In genomic region chr19:16614941-16615340, GRCh38 we compare ENCODE assay signal across 15 cellular contexts. TPM values are rescaled to one million over a fixed set of nuclear protein-coding genes. Genes with fewer than 3 reads are reported as not detected.
DNase-seq lines count a peak whose midpoint lies in the region; ATAC-seq and TF ChIP-seq lines count a peak whose summit lies in the region.
"Had no signal": no experiment of that assay in that cellular context is flagged by ENCODE, and none has a peak within 500 bp of the region (broad histone marks: within the 10 kb centered on the region; RNA-seq: fewer than 3 reads in every experiment).

No MANE protein-coding gene starts in this region.

- H3K27ac ChIP-seq in RWPE1: peak overlapping the region; percentile 22
- H3K27ac ChIP-seq: psoas muscle had no signal

- CTCF ChIA-PET in activated CD8-positive, alpha-beta memory T cell treated with anti-CD3 and anti-CD28 coated beads, Interleukin-2, amount 10 ng/mL, durations not matched to agents 7 days and 5 days (lab: Charles Lee): no interaction called here
- CTCF ChIA-PET in RWPE1 (lab: Yijun Ruan, JAX): interaction anchor here (0.6 kb wide), 1 partner anchor 18 kb away, joined by 6 read pairs; no protein-coding TSS in a partner anchor

- H3K9me3 Mint-ChIP-seq in activated CD8-positive, alpha-beta memory T cell treated with anti-CD3 and anti-CD28 coated beads, Interleukin-2, amount 10 ng/mL, durations not matched to agents 7 days and 5 days (ENCODE audit: low read depth): no peaks in the 10 kb centered on the region
- no peaks in the 10 kb centered on the region for H3K9me3 Mint-ChIP-seq in effector memory CD8-positive, alpha-beta T cell
- H3K9me3 Mint-ChIP-seq: dendritic cell treated with granulocyte-macrophage colony-stimulating factor and Interleukin-4, amounts not matched to agents 40 ng/mL and 50 ng/mL, for 4 days had no signal

- DNase-seq in activated CD8-positive, alpha-beta memory T cell treated with anti-CD3 and anti-CD28 coated beads, Interleukin-2, amount 10 ng/mL, durations not matched to agents 7 days and 5 days: no peak
- DNase-seq in activated CD8-positive, alpha-beta memory T cell treated with anti-CD3 and anti-CD28 coated beads, Interleukin-2, amount 50 U/mL, for 4 hours: no peak
- DNase-seq in RWPE1 (ENCODE audit: low spot score) (peak; percentile 43), pons (ENCODE audit: low spot score) (peak; percentile 22), superior temporal gyrus (ENCODE audit: extremely low spot score) (no peak), COR-L47 (lab: John Stamatoyannopoulos, UW) (no peak)
- no peak for DNase-seq in effector memory CD8-positive, alpha-beta T cell
- DNase-seq: activated CD8-positive, alpha-beta memory T cell treated with anti-CD3 and anti-CD28 coated beads for 24 hours; anterior cingulate cortex; DMS79; NCI-H1436; NCI-H446 treated with DMSO at 0.1 percent for 48 hours had no signal

- peak overlapping the region; percentile 27 for H3K4me3 Mint-ChIP-seq in activated CD8-positive, alpha-beta memory T cell treated with anti-CD3 and anti-CD28 coated beads, Interleukin-2, amount 10 ng/mL, durations not matched to agents 7 days and 5 days
- H3K4me3 Mint-ChIP-seq in effector memory CD8-positive, alpha-beta T cell: peak overlapping the region in 1 of 2 donors; percentile 21
- H3K4me3 Mint-ChIP-seq: dendritic cell treated with granulocyte-macrophage colony-stimulating factor and Interleukin-4, amounts not matched to agents 40 ng/mL and 50 ng/mL, for 4 days had no signal

- ATAC-seq in activated CD8-positive, alpha-beta memory T cell treated with anti-CD3 and anti-CD28 coated beads, Interleukin-2, amount 10 ng/mL, durations not matched to agents 7 days and 5 days: no peak
- no peak for ATAC-seq in effector memory CD8-positive, alpha-beta T cell (replicated peaks)
- ATAC-seq in GM21390 (IDR thresholded peaks at IDR 0.05; ENCODE audit: unreplicated experiment): no peak
- ATAC-seq: psoas muscle had no signal

- TF ChIP-seq CTCF in RWPE1 (conservative IDR thresholded peaks at IDR 0.05; ENCODE audit: low read depth): no peak

- H3K4me1 Mint-ChIP-seq in activated CD8-positive, alpha-beta memory T cell treated with anti-CD3 and anti-CD28 coated beads, Interleukin-2, amount 10 ng/mL, durations not matched to agents 7 days and 5 days: peaks cover 59% of the 10 kb centered on the region
- peaks cover 61 to 74% of the 10 kb centered on the region in 2 donors for H3K4me1 Mint-ChIP-seq in effector memory CD8-positive, alpha-beta T cell (ENCODE audit: low read depth in 2 of 2)

- H3K27me3 Mint-ChIP-seq in activated CD8-positive, alpha-beta memory T cell treated with anti-CD3 and anti-CD28 coated beads, Interleukin-2, amount 10 ng/mL, durations not matched to agents 7 days and 5 days: no peaks in the 10 kb centered on the region
- no peaks in the 10 kb centered on the region for H3K27me3 Mint-ChIP-seq in effector memory CD8-positive, alpha-beta T cell
- H3K27me3 Mint-ChIP-seq: dendritic cell treated with granulocyte-macrophage colony-stimulating factor and Interleukin-4, amounts not matched to agents 40 ng/mL and 50 ng/mL, for 4 days had no signal

- no peaks in the 10 kb centered on the region for H3K36me3 Mint-ChIP-seq in activated CD8-positive, alpha-beta memory T cell treated with anti-CD3 and anti-CD28 coated beads, Interleukin-2, amount 10 ng/mL, durations not matched to agents 7 days and 5 days
- H3K36me3 Mint-ChIP-seq in effector memory CD8-positive, alpha-beta T cell (ENCODE audit: insufficient read depth): peaks cover 20% of the 10 kb centered on the region

- POLR2A ChIA-PET in RWPE1 (lab: Yijun Ruan, JAX; ENCODE audit: low non-redundant PET): no interaction called here

- peak overlapping the region; percentile 72 for H3K27ac Mint-ChIP-seq in activated CD8-positive, alpha-beta memory T cell treated with anti-CD3 and anti-CD28 coated beads, Interleukin-2, amount 10 ng/mL, durations not matched to agents 7 days and 5 days
- peak overlapping the region; percentile 36 to 72 for H3K27ac Mint-ChIP-seq in effector memory CD8-positive, alpha-beta T cell
- H3K27ac Mint-ChIP-seq: dendritic cell treated with granulocyte-macrophage colony-stimulating factor and Interleukin-4, amounts not matched to agents 40 ng/mL and 50 ng/mL, for 4 days had no signal

RNA-seq across cellular contexts. Expression of gene MED26, which starts 13.1 kb away (rescaled TPM):
- 10 to 100 TPM; 16.0 to 21.3 TPM for total RNA-seq in activated CD8-positive, alpha-beta memory T cell treated with anti-CD3 and anti-CD28 coated beads, Interleukin-2, amount 10 ng/mL, durations not matched to agents 7 days and 5 days

RNA-seq across cellular contexts. Expression of gene SLC35E1, which starts 42.7 kb away (rescaled TPM):
- total RNA-seq in activated CD8-positive, alpha-beta memory T cell treated with anti-CD3 and anti-CD28 coated beads, Interleukin-2, amount 10 ng/mL, durations not matched to agents 7 days and 5 days: 10 to 100 TPM; 46.2 to 46.3 TPM

RNA-seq across cellular contexts. Expression of gene SMIM7, which starts 45.0 kb away (rescaled TPM):
- total RNA-seq in activated CD8-positive, alpha-beta memory T cell treated with anti-CD3 and anti-CD28 coated beads, Interleukin-2, amount 10 ng/mL, durations not matched to agents 7 days and 5 days: 10 to 100 TPM; 55.4 to 60.0 TPM

RNA-seq across cellular contexts. Expression of gene TMEM38A, which starts 46.0 kb away (rescaled TPM):
- total RNA-seq in activated CD8-positive, alpha-beta memory T cell treated with anti-CD3 and anti-CD28 coated beads, Interleukin-2, amount 10 ng/mL, durations not matched to agents 7 days and 5 days: under 1 TPM; 0.87 to 0.88 TPM

Comparison
In these comparisons a context has a peak if more than half of its experiments do, and no peak if none do; other contexts are left out.
1. DNase-seq: peak in RWPE1 (single experiment) and pons (single experiment); none in activated CD8-positive, alpha-beta memory T cell treated with anti-CD3 and anti-CD28 coated beads, Interleukin-2, amount 10 ng/mL, durations not matched to agents 7 days and 5 days (single experiment), activated CD8-positive, alpha-beta memory T cell treated with anti-CD3 and anti-CD28 coated beads, Interleukin-2, amount 50 U/mL, for 4 hours (single experiment), effector memory CD8-positive, alpha-beta T cell (0 of 3), superior temporal gyrus (single experiment) and COR-L47 (single experiment).